ENCODE assay signal across 10 cellular contexts in the genomic region with DNA sequence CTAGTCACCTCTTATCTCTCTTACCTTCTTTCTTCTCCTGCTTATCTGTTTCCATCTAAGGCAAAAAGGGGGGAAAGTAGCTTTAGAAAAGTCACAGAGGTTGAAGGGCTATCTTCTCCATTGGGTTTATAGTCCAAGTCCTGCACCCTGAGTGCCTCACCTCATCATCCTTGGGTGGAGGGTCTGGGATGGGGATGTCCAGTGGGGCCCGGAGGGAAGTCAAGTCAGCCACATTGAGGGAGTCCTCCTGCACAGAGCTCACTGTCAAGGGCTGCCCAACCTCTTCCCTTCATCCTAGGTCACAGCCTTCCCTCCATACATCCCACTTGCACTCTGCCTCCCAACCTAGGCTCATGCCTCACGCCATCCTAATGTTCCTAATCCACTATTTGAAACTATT. TPM values are rescaled to one million over a fixed set of nuclear protein-coding genes. Genes with fewer than 3 reads are reported as not detected.
DNase-seq lines count a peak whose midpoint lies in the region; ATAC-seq and TF ChIP-seq lines count a peak whose summit lies in the region.
"Had no signal": no experiment of that assay in that cellular context is flagged by ENCODE, and none has a peak within 500 bp of the region (broad histone marks: within the 10 kb centered on the region; RNA-seq: fewer than 3 reads in every experiment).

No MANE protein-coding gene starts in this region.

- no peak overlapping the region for H2BK12ac ChIP-seq in neuronal stem cell (ENCODE audit: low read length)

- H3K4me3 Mint-ChIP-seq in CD14-positive monocyte: peak overlapping the region; percentile 98 to 99

- peak overlapping the region; percentile 38 for H2AK5ac ChIP-seq in neuronal stem cell (ENCODE audit: low read depth, low read length)

- H3K4me2 ChIP-seq in Loucy (ENCODE audit: low read depth, low read length, poor library complexity, severe bottlenecking) (peak overlapping the region; percentile 100), neuronal stem cell (ENCODE audit: insufficient read depth, low read length, poor library complexity, severe bottlenecking) (no peak overlapping the region)

- peaks cover 8% of the 10 kb centered on the region; the same call in 1 of the 2 replicates for H3K36me3 ChIP-seq in Loucy (ENCODE audit: insufficient read depth, low read length)
- H3K36me3 ChIP-seq in colonic mucosa: peaks cover 3% of the 10 kb centered on the region
- H3K36me3 ChIP-seq in neuronal stem cell (replicated peaks in 1 of 2; ENCODE audit: control insufficient read depth in 2 of 2, insufficient read depth in 2 of 2, low read length in 2 of 2): peaks cover 18 to 44% of the 10 kb centered on the region in 2 donors

- TF ChIP-seq CTCF in CD14-positive monocyte (IDR thresholded peaks at IDR 0.05) (no peak), Loucy (conservative IDR thresholded peaks at IDR 0.05; ENCODE audit: low read length) (no peak), colonic mucosa (IDR thresholded peaks at IDR 0.05) (no peak)

- H3K27me3 Mint-ChIP-seq in CD14-positive monocyte (ENCODE audit: low read depth in 3 of 3): peaks cover 0 to 2% (median 1%) of the 10 kb centered on the region in 3 donors

- H3K9ac ChIP-seq in Loucy (ENCODE audit: low read depth, low read length, poor library complexity, severe bottlenecking): peak overlapping the region; percentile 95
- H3K9ac ChIP-seq in colonic mucosa (ENCODE audit: low read depth in 2 of 2, low read length in 2 of 2): peak overlapping the region; percentile 1 to 31
- H3K9ac ChIP-seq in neuronal stem cell (ENCODE audit: low read depth, low read length, poor library complexity): no peak overlapping the region

- H2AFZ ChIP-seq in Loucy (ENCODE audit: low read length) (no peak overlapping the region), neuronal stem cell (ENCODE audit: low read length) (no peak overlapping the region)

- H3K9me2 ChIP-seq in Loucy (replicated peaks; ENCODE audit: low read depth, low read length): no peaks in the 10 kb centered on the region

- H2BK15ac ChIP-seq in neuronal stem cell (ENCODE audit: low read length): no peak overlapping the region

- WGBS in neuronal stem cell (ENCODE audit: extremely low coverage in 2 of 2, insufficient read length in 2 of 2, insufficient replicate concordance in 1 of 2), 2 donors: no CpG with 5 or more reads among the region's 2 CpGs

- no peak overlapping the region for H3K23ac ChIP-seq in neuronal stem cell (ENCODE audit: low read depth, low read length, poor library complexity)

- no peak overlapping the region for H2BK120ac ChIP-seq in neuronal stem cell (ENCODE audit: low read depth, low read length)

- H3K9me3 Mint-ChIP-seq in CD14-positive monocyte: no peaks in the 10 kb centered on the region

- H4K20me1 ChIP-seq in Loucy (ENCODE audit: insufficient read depth, low read length, poor library complexity, severe bottlenecking): peaks cover 29% of the 10 kb centered on the region

- H3K79me2 ChIP-seq in Loucy (ENCODE audit: insufficient read depth, low read length): peaks cover 73% of the 10 kb centered on the region

- peak overlapping the region in 5 of 7 donors; percentile 14 to 99 (median 96) for H3K27ac Mint-ChIP-seq in CD14-positive monocyte

- H3K36me3 Mint-ChIP-seq in CD14-positive monocyte: peaks cover 43 to 46% of the 10 kb centered on the region in 2 donors

- H3K18ac ChIP-seq in neuronal stem cell (ENCODE audit: low read length): no peak overlapping the region

- ATAC-seq in HG03139 (IDR thresholded peaks at IDR 0.05; ENCODE audit: unreplicated experiment): no peak

- no peak overlapping the region for H3K14ac ChIP-seq in neuronal stem cell (ENCODE audit: low read length)

- peak overlapping the region; percentile 100 for H3K4me3 ChIP-seq in Loucy (ENCODE audit: low read length, poor library complexity, severe bottlenecking)
- H3K4me3 ChIP-seq in colonic mucosa: peak overlapping the region; percentile 94
- H3K4me3 ChIP-seq in neuronal stem cell (ENCODE audit: low read length in 2 of 2): peak overlapping the region; percentile 27 to 96

- H3K4me1 ChIP-seq in Loucy (ENCODE audit: insufficient read depth, low read length, poor library complexity, severe bottlenecking): peaks cover 35% of the 10 kb centered on the region
- H3K4me1 ChIP-seq in colonic mucosa: peaks cover 23% of the 10 kb centered on the region
- peaks cover 10 to 17% of the 10 kb centered on the region in 2 donors for H3K4me1 ChIP-seq in neuronal stem cell (ENCODE audit: control insufficient read depth in 2 of 2, insufficient read depth in 1 of 2, low read depth in 1 of 2, low read length in 2 of 2)

- no peak overlapping the region for H2BK5ac ChIP-seq in neuronal stem cell (ENCODE audit: low read length)

- H3K4me1 Mint-ChIP-seq in CD14-positive monocyte: peaks cover 55% of the 10 kb centered on the region

- H3K9me3 ChIP-seq in Loucy (ENCODE audit: insufficient read depth, low read depth, low read length) (no peaks in the 10 kb centered on the region), colonic mucosa (no peaks in the 10 kb centered on the region), neuronal stem cell (replicated peaks in 1 of 2; ENCODE audit: control insufficient read depth in 2 of 2, insufficient read depth in 1 of 2, low read depth in 1 of 2, low read length in 2 of 2) (no peaks in the 10 kb centered on the region)

- no peak overlapping the region for H4K91ac ChIP-seq in neuronal stem cell (ENCODE audit: low read depth, low read length, poor library complexity)

- H3K79me1 ChIP-seq in neuronal stem cell (ENCODE audit: low read depth, low read length): peaks cover 18% of the 10 kb centered on the region

- intact Hi-C loops in CD14-positive monocyte (cut with micrococcal nuclease) (no loop called here), colonic mucosa (cut with DNase I) (no loop called here)

- H3K4ac ChIP-seq in neuronal stem cell (ENCODE audit: low read length): no peak overlapping the region

- H3K27ac ChIP-seq in colonic mucosa (peak overlapping the region; percentile 99), neuronal stem cell (replicated peaks; ENCODE audit: low read length) (no peak overlapping the region)

- H3F3A ChIP-seq in Loucy (ENCODE audit: low read depth): 0 out of 2 replicates have a peak, but pooled peaks cover 2% of the 10 kb centered on the region

- H3K27me3 ChIP-seq in Loucy (ENCODE audit: insufficient read depth, low read length, poor library complexity, severe bottlenecking) (no peaks in the 10 kb centered on the region), colonic mucosa (no peaks in the 10 kb centered on the region), neuronal stem cell (ENCODE audit: control insufficient read depth in 3 of 3, insufficient read depth in 3 of 3, low read depth in 1 of 3, low read length in 3 of 3) (no peaks in the 10 kb centered on the region)

- no peak overlapping the region for H4K8ac ChIP-seq in neuronal stem cell (ENCODE audit: low read depth, low read length)

- no peak for DNase-seq in CD14-positive monocyte (ENCODE audit: low spot score)
- no peak for DNase-seq in colonic mucosa
- no peak for DNase-seq in neuronal stem cell (ENCODE audit: low spot score)
- DNase-seq in COR-L47 (lab: John Stamatoyannopoulos, UW): no peak
- no peak for DNase-seq in activated CD4-positive, CD25-positive, alpha-beta regulatory T cell (lab: John Stamatoyannopoulos, UW)
- no peak for DNase-seq in DMS53 (lab: John Stamatoyannopoulos, UW)
- DNase-seq: hypothalamus, NCI-H524 had no signal

RNA-seq across cellular contexts. Expression of gene PSME2, which starts 1.2 kb away (rescaled TPM):
- 100 to 1,000 TPM; 579 to 593 TPM for polyA plus RNA-seq in CD14-positive monocyte
- 100 to 1,000 TPM; 151 to 320 TPM for total RNA-seq in colonic mucosa
- polyA plus RNA-seq in neuronal stem cell (2013, experiment 1 of 2): 94.4 TPM
- 92.0 TPM for polyA plus RNA-seq in neuronal stem cell (2013, experiment 2 of 2)

RNA-seq across cellular contexts. Expression of gene RNF31, which starts 2.1 kb away (rescaled TPM):
- 10 to 100 TPM; 30.7 to 36.8 TPM for polyA plus RNA-seq in CD14-positive monocyte
- 10 to 100 TPM; 36.1 to 70.4 TPM for total RNA-seq in colonic mucosa
- 50.4 TPM for polyA plus RNA-seq in neuronal stem cell (2013, experiment 1 of 2)
- 45.1 TPM for polyA plus RNA-seq in neuronal stem cell (2013, experiment 2 of 2)

RNA-seq across cellular contexts. Expression of gene EMC9, which starts 3.8 kb away (rescaled TPM):
- 1 to 10 TPM; 8.5 to 9.4 TPM for polyA plus RNA-seq in CD14-positive monocyte
- 10 to 100 TPM; 21.1 to 49.6 TPM for total RNA-seq in colonic mucosa
- 18.2 TPM for polyA plus RNA-seq in neuronal stem cell (2013, experiment 1 of 2)
- 17.6 TPM for polyA plus RNA-seq in neuronal stem cell (2013, experiment 2 of 2)

RNA-seq across cellular contexts. Expression of gene PSME1, which starts 9.2 kb away (rescaled TPM):
- 100 to 1,000 TPM; 729 to 759 TPM for polyA plus RNA-seq in CD14-positive monocyte
- total RNA-seq in colonic mucosa: 100 to 1,000 TPM; 199 to 235 TPM
- polyA plus RNA-seq in neuronal stem cell (2013, experiment 1 of 2): 61.7 TPM
- polyA plus RNA-seq in neuronal stem cell (2013, experiment 2 of 2): 61.2 TPM

RNA-seq across cellular contexts. Expression of gene FITM1, which starts 14.8 kb away (rescaled TPM):
- polyA plus RNA-seq in CD14-positive monocyte: not detected
- 1 to 10 TPM in 1 of 2 donors, under 1 TPM in 1; 0.85 to 1.5 TPM for total RNA-seq in colonic mucosa
- 0.33 TPM for polyA plus RNA-seq in neuronal stem cell (2013, experiment 1 of 2)
- polyA plus RNA-seq in neuronal stem cell (2013, experiment 2 of 2): 0.18 TPM
